ENCODE assay signal across 21 cellular contexts in the genomic region with DNA sequence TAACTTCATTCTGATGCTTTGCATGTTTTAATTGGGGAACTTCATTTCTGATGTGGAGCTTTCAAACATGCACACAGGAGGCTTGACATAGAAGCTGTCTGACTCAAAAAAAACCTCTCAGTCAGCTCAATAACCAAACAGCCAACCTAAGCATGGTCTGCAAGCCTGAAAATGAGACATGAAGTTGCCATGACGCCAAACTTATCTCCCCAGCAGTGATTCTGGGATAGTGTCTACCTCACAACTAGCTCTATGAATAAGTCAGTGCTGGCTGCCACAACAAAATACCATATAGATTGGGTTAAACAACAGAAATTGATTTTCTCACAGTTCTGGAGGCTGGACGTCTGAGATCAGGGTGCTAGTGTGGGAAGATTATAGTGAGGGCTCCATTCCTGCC.
DNase-seq lines count a peak whose midpoint lies in the region; ATAC-seq and TF ChIP-seq lines count a peak whose summit lies in the region.
"Had no signal": no experiment of that assay in that cellular context is flagged by ENCODE, and none has a peak within 500 bp of the region (broad histone marks: within the 10 kb centered on the region; RNA-seq: fewer than 3 reads in every experiment).

No MANE protein-coding gene starts in this region.

- no peaks in the 10 kb centered on the region for H4K20me1 ChIP-seq in neural progenitor cell (ENCODE audit: low read depth)

- H3K4me1 ChIP-seq in neural progenitor cell: no peaks in the 10 kb centered on the region
- H3K4me1 ChIP-seq: A549, Caco-2 had no signal

- H3K4me1 Mint-ChIP-seq in activated CD4-positive, alpha-beta T cell treated with anti-CD3 and anti-CD28 coated beads for 36 hours: no peaks in the 10 kb centered on the region
- H3K4me1 Mint-ChIP-seq in activated T-cell treated with anti-CD3 and anti-CD28 coated beads, Interleukin-2, amount 50 U/mL, for 72 hours (ENCODE audit: low read depth): no peaks in the 10 kb centered on the region
- peaks cover 7% of the 10 kb centered on the region for H3K4me1 Mint-ChIP-seq in neural progenitor cell
- H3K4me1 Mint-ChIP-seq: GM23338, H9 had no signal

- no peak overlapping the region for H3K27ac ChIP-seq in neural progenitor cell
- H3K27ac ChIP-seq: 22Rv1, A549 had no signal

- H3K9me3 Mint-ChIP-seq in activated CD4-positive, alpha-beta T cell treated with anti-CD3 and anti-CD28 coated beads for 36 hours (ENCODE audit: low read depth): no peaks in the 10 kb centered on the region
- no peaks in the 10 kb centered on the region for H3K9me3 Mint-ChIP-seq in activated T-cell treated with anti-CD3 and anti-CD28 coated beads, Interleukin-2, amount 50 U/mL, for 72 hours
- H3K9me3 Mint-ChIP-seq in neural progenitor cell: no peaks in the 10 kb centered on the region
- H3K9me3 Mint-ChIP-seq: CD4-positive, alpha-beta memory T cell; GM23338 had no signal

- H3K79me2 ChIP-seq in neural progenitor cell (ENCODE audit: low read depth): no peaks in the 10 kb centered on the region

- H3K4me3 Mint-ChIP-seq in activated CD4-positive, alpha-beta T cell treated with anti-CD3 and anti-CD28 coated beads for 36 hours: no peak overlapping the region
- H3K4me3 Mint-ChIP-seq in activated T-cell treated with anti-CD3 and anti-CD28 coated beads, Interleukin-2, amount 50 U/mL, for 72 hours: no peak overlapping the region
- H3K4me3 Mint-ChIP-seq in neural progenitor cell: no peak overlapping the region
- H3K4me3 Mint-ChIP-seq: CD4-positive, alpha-beta memory T cell; GM23338; H9 had no signal

- no peak overlapping the region for H3K4me2 ChIP-seq in neural progenitor cell
- H3K4me2 ChIP-seq: A549, GM23338 had no signal

- H3K36me3 Mint-ChIP-seq in activated CD4-positive, alpha-beta T cell treated with anti-CD3 and anti-CD28 coated beads for 36 hours (ENCODE audit: low read depth): peaks cover 8% of the 10 kb centered on the region
- no peaks in the 10 kb centered on the region for H3K36me3 Mint-ChIP-seq in activated T-cell treated with anti-CD3 and anti-CD28 coated beads, Interleukin-2, amount 50 U/mL, for 72 hours (ENCODE audit: insufficient read depth in 2 of 2)
- peaks cover 4% of the 10 kb centered on the region for H3K36me3 Mint-ChIP-seq in neural progenitor cell

- no peaks in the 10 kb centered on the region for H3F3A ChIP-seq in neural progenitor cell (ENCODE audit: low read depth)

- no peak overlapping the region for H3K27ac Mint-ChIP-seq in activated CD4-positive, alpha-beta T cell treated with anti-CD3 and anti-CD28 coated beads for 36 hours
- no peak overlapping the region for H3K27ac Mint-ChIP-seq in activated T-cell treated with anti-CD3 and anti-CD28 coated beads, Interleukin-2, amount 50 U/mL, for 72 hours
- peak overlapping the region; percentile 79 for H3K27ac Mint-ChIP-seq in neural progenitor cell
- H3K27ac Mint-ChIP-seq: GM23338, H9 had no signal

- no peak overlapping the region for H2AFZ ChIP-seq in neural progenitor cell (replicated peaks)
- H2AFZ ChIP-seq: GM23338 had no signal

- H3K36me3 ChIP-seq in neural progenitor cell: no peaks in the 10 kb centered on the region

- H3K9me3 ChIP-seq in neural progenitor cell (ENCODE audit: low read depth): no peaks in the 10 kb centered on the region
- H3K9me3 ChIP-seq: A549 had no signal

- intact Hi-C loops in activated CD4-positive, alpha-beta T cell treated with anti-CD3 and anti-CD28 coated beads for 36 hours (cut with DNase I, micrococcal nuclease): no loop called here

- ATAC-seq in activated CD4-positive, alpha-beta T cell treated with anti-CD3 and anti-CD28 coated beads for 36 hours: peak; percentile 36
- peak; percentile 46 to 95 for ATAC-seq in activated T-cell treated with anti-CD3 and anti-CD28 coated beads, Interleukin-2, amount 50 U/mL, for 72 hours (replicated peaks in 1 of 2)
- ATAC-seq: A549, GM23338, HCT116 had no signal

- H3K27me3 Mint-ChIP-seq in activated CD4-positive, alpha-beta T cell treated with anti-CD3 and anti-CD28 coated beads for 36 hours: no peaks in the 10 kb centered on the region
- H3K27me3 Mint-ChIP-seq in activated T-cell treated with anti-CD3 and anti-CD28 coated beads, Interleukin-2, amount 50 U/mL, for 72 hours (ENCODE audit: low read depth): no peaks in the 10 kb centered on the region
- H3K27me3 Mint-ChIP-seq in neural progenitor cell (ENCODE audit: insufficient read depth, low read depth): no peaks in the 10 kb centered on the region
- H3K27me3 Mint-ChIP-seq: CD4-positive, alpha-beta memory T cell had no signal

- H3K27me3 ChIP-seq in neural progenitor cell: no peaks in the 10 kb centered on the region

- DNase-seq in activated CD4-positive, alpha-beta T cell treated with anti-CD3 and anti-CD28 coated beads for 36 hours: no peak
- no peak for DNase-seq in activated CD4-positive, alpha-beta T cell treated with anti-CD3 and anti-CD28 coated beads, Interleukin-2, amount 50 U/mL, for 1 hour
- peak in 1 of 2 donors; percentile 22 for DNase-seq in activated T-cell treated with anti-CD3 and anti-CD28 coated beads, Interleukin-2, amount 50 U/mL, for 72 hours
- DNase-seq in activated T-cell treated with anti-CD3 and anti-CD28 coated beads, Interleukin-2, amount 50 U/mL, for 48 hours: no peak
- DNase-seq in neural progenitor cell (ENCODE audit: low spot score) (no peak), GF-D8 (lab: John Stamatoyannopoulos, UW) (no peak), SW480 (ENCODE audit: low spot score) (no peak), DMS114 treated with DMSO at 0.1 percent for 48 hours (lab: John Stamatoyannopoulos, UW; ENCODE audit: unreplicated experiment) (no peak)
- DNase-seq: ACHN; AML-193; C1 segment of cervical spinal cord; Caco-2; CD4-positive, alpha-beta memory T cell; DMS79; EL; GDM1; H9 had no signal

- TF ChIP-seq CTCF in neural progenitor cell (IDR thresholded peaks at IDR 0.05): no peak

- POLR2A ChIA-PET in activated CD4-positive, alpha-beta T cell treated with anti-CD3 and anti-CD28 coated beads for 36 hours (lab: Charles Lee): interaction anchor here (0.8 to 1.1 kb wide), 2 partner anchors 23 to 594 kb away, joined by 3 to 4 read pairs; no protein-coding TSS in a partner anchor

- CTCF ChIA-PET in activated CD4-positive, alpha-beta T cell treated with anti-CD3 and anti-CD28 coated beads for 36 hours (lab: Charles Lee): interaction anchor here (0.9 to 1.4 kb wide), 4 partner anchors 16 to 47 kb away, joined by 3 to 5 read pairs (median 3); no protein-coding TSS in a partner anchor

- H3K4me3 ChIP-seq in neural progenitor cell: no peak overlapping the region
- H3K4me3 ChIP-seq: A549, GM23338 had no signal

- no peak overlapping the region for H3K9ac ChIP-seq in neural progenitor cell
